23 cellular contexts compared by ENCODE assay signal in the genomic region with DNA sequence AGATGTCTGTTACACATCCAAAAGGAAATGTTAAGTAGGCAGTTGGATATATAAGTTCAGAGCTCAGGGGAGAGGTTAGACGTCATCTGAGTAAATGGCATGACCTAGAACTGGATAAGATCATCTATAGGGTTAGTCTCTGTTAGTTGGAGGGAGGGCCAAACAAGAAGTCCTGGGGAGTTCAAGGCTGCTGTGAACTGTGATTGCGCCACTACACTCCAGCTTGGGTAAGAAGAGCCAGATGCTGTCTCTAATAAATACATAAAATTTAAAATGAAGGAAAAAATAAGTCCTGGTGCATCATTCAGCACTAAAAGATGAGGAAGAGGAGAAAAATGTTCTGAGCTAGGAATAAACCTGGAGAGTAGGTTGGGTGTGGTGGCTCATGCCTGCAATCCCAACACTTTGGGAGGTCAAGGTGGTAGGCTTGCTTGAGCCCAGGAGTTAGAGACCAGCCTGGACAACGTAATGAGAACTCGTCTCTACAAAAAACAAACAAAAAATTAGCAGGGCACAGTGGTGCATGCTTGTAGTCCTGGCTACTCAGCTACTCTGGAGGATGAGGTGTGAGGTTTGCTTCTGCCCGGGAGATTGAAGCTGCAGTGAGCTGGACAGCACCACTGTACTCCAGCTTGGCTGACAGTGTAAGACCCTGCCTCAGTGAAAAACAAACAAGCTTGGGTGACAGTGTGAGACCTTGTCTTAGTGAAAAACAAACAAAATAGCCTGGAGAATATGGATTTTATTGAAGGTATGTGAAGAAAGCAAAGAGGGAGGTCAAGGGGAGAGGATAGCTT.
"Had no signal": no experiment of that assay in that cellular context is flagged by ENCODE, and none has a peak within 500 bp of the region (broad histone marks: within the 10 kb centered on the region; RNA-seq: fewer than 3 reads in every experiment).

No MANE protein-coding gene starts in this region.

- H3K4me2 ChIP-seq: KMS-11 had no signal

- H3K9ac ChIP-seq: KMS-11 had no signal

- FAIRE-seq: astrocyte had no signal

- ATAC-seq: activated naive CD4-positive, alpha-beta T cell treated with anti-CD3 and anti-CD28 coated beads, Interleukin-2, amount 50 U/mL, for 72 hours; activated naive CD8-positive, alpha-beta T cell treated with anti-CD3 and anti-CD28 coated beads, Interleukin-2, amount 50 U/mL, for 24 hours; activated T-cell treated with anti-CD3 and anti-CD28 coated beads, Interleukin-2, amount 50 U/mL, for 4 hours; T-cell had no signal

- H3K27ac ChIP-seq: KMS-11, VCaP had no signal

- DNase-seq: activated CD4-positive, alpha-beta memory T cell treated with anti-CD3 and anti-CD28 coated beads for 36 hours; activated CD4-positive, alpha-beta T cell treated with anti-CD3 and anti-CD28 coated beads, Interleukin-2, amount 10 ng/mL, durations not matched to agents 7 days and 5 days; activated CD4-positive, CD25-positive, alpha-beta regulatory T cell; activated CD8-positive, alpha-beta memory T cell treated with anti-CD3 and anti-CD28 coated beads for 24 hours; activated effector memory CD4-positive, alpha-beta T cell treated with anti-CD3 and anti-CD28 coated beads, Interleukin-2, amount 50 U/mL, for 16 hours; activated naive CD4-positive, alpha-beta T cell treated with Interleukin-2 at 50 U/mL for 16 hours; activated naive CD8-positive, alpha-beta T cell treated with anti-CD3 and anti-CD28 coated beads, Interleukin-2, amount 50 U/mL, for 24 hours; activated T-cell treated with anti-CD3 and anti-CD28 coated beads, Interleukin-2, amount 50 U/mL, for 4 hours; amygdala; NCI-H1092; NCI-H1417; NCI-H1694; NCI-H2029 treated with DMSO at 0.1 percent for 48 hours; NCI-H446; NCI-H524; SHP77 treated with DMSO at 0.1 percent for 48 hours; T-cell; T-helper 2 cell; T1000 had no signal
